In genomic region chr20:34420975-34421374, GRCh38 we compare ENCODE assay signal across 16 cellular contexts. TPM values are rescaled to one million over a fixed set of nuclear protein-coding genes. Genes with fewer than 3 reads are reported as not detected.
DNase-seq lines count a peak whose midpoint lies in the region; ATAC-seq and TF ChIP-seq lines count a peak whose summit lies in the region.
"Had no signal": no experiment of that assay in that cellular context is flagged by ENCODE, and none has a peak within 500 bp of the region (broad histone marks: within the 10 kb centered on the region; RNA-seq: fewer than 3 reads in every experiment).

No MANE protein-coding gene starts in this region.

- no peaks in the 10 kb centered on the region for H3K9me3 Mint-ChIP-seq in endodermal cell
- no peaks in the 10 kb centered on the region for H3K9me3 Mint-ChIP-seq in nephron progenitor cell
- no peaks in the 10 kb centered on the region for H3K9me3 Mint-ChIP-seq in activated CD8-positive, alpha-beta memory T cell treated with anti-CD3 and anti-CD28 coated beads, Interleukin-2, amount 10 ng/mL, durations not matched to agents 7 days and 5 days (ENCODE audit: low read depth)
- H3K9me3 Mint-ChIP-seq: CD8-positive, alpha-beta T cell had no signal

- no peak overlapping the region for H3K4me3 Mint-ChIP-seq in endodermal cell
- no peak overlapping the region for H3K4me3 Mint-ChIP-seq in nephron progenitor cell
- H3K4me3 Mint-ChIP-seq in activated CD8-positive, alpha-beta memory T cell treated with anti-CD3 and anti-CD28 coated beads, Interleukin-2, amount 10 ng/mL, durations not matched to agents 7 days and 5 days, result no peak overlapping the region
- H3K4me3 Mint-ChIP-seq: CD8-positive, alpha-beta T cell had no signal

- no peak for DNase-seq in AG04450 (ENCODE audit: low read depth, low spot score)
- DNase-seq in endodermal cell, result no peak
- DNase-seq in nephron progenitor cell, result no peak
- no peak for DNase-seq in NCI-H345 treated with DMSO at 0.1 percent for 48 hours (lab: John Stamatoyannopoulos, UW; ENCODE audit: unreplicated experiment)
- DNase-seq in activated CD8-positive, alpha-beta memory T cell treated with anti-CD3 and anti-CD28 coated beads, Interleukin-2, amount 10 ng/mL, durations not matched to agents 7 days and 5 days, result no peak
- DNase-seq: CD8-positive, alpha-beta T cell; DMS53; MV-4-11; NCI-H1694 treated with DMSO at 0.1 percent for 48 hours; NCI-H524; SHP77 had no signal

- peak overlapping the region; percentile 80 for H3K27ac Mint-ChIP-seq in endodermal cell
- peak overlapping the region; percentile 84 for H3K27ac Mint-ChIP-seq in nephron progenitor cell
- H3K27ac Mint-ChIP-seq in activated CD8-positive, alpha-beta memory T cell treated with anti-CD3 and anti-CD28 coated beads, Interleukin-2, amount 10 ng/mL, durations not matched to agents 7 days and 5 days, result no peak overlapping the region
- H3K27ac Mint-ChIP-seq: CD8-positive, alpha-beta T cell had no signal

- no peak for TF ChIP-seq CTCF in AG04450 (IDR thresholded peaks at IDR 0.05; ENCODE audit: low read depth, low read length)
- TF ChIP-seq CTCF in VCaP (conservative IDR thresholded peaks at IDR 0.05), result no peak
- no peak for TF ChIP-seq CTCF in endodermal cell (conservative IDR thresholded peaks at IDR 0.05)
- TF ChIP-seq CTCF in nephron progenitor cell (IDR thresholded peaks at IDR 0.05), result no peak

- CTCF ChIA-PET in AG04450 (lab: Charles Lee), result interaction anchor here (2.7 kb wide), 1 partner anchor 108 kb away, joined by 18 read pairs; no protein-coding TSS in a partner anchor
- CTCF ChIA-PET in activated CD8-positive, alpha-beta memory T cell treated with anti-CD3 and anti-CD28 coated beads, Interleukin-2, amount 10 ng/mL, durations not matched to agents 7 days and 5 days (lab: Charles Lee), result interaction anchor here (1.4 kb wide), 1 partner anchor 108 kb away, joined by 4 read pairs; no protein-coding TSS in a partner anchor

- H3K4me1 ChIP-seq in endodermal cell (ENCODE audit: control insufficient read depth, insufficient read depth, low read length), result peaks cover 2% of the 10 kb centered on the region
- H3K4me1 ChIP-seq: A549 had no signal

- WGBS in endodermal cell (ENCODE audit: insufficient coverage in 1 of 2, insufficient read length in 1 of 2), 2 experiments, result 95 to 98% methylated on average over 4 of the region's 4 CpGs

- H3K36me3 Mint-ChIP-seq in endodermal cell (ENCODE audit: low read depth) (peaks cover 76% of the 10 kb centered on the region), nephron progenitor cell (ENCODE audit: low read depth) (peaks cover 88% of the 10 kb centered on the region)
- H3K36me3 Mint-ChIP-seq in activated CD8-positive, alpha-beta memory T cell treated with anti-CD3 and anti-CD28 coated beads, Interleukin-2, amount 10 ng/mL, durations not matched to agents 7 days and 5 days, result peaks cover 32% of the 10 kb centered on the region

- H3K9me3 ChIP-seq in AG04450 (ENCODE audit: control insufficient read depth, insufficient read depth, low read length) (no peaks in the 10 kb centered on the region), endodermal cell (ENCODE audit: control insufficient read depth, low read length) (no peaks in the 10 kb centered on the region)
- H3K9me3 ChIP-seq: A549; BLaER1 treated with 17β-estradiol and CSF1 and Interleukin-3, amounts not matched to agents 10 nM and 100 nM had no signal

- no peaks in the 10 kb centered on the region for H3K27me3 ChIP-seq in AG04450 (ENCODE audit: control insufficient read depth, insufficient read depth, low read length)
- no peaks in the 10 kb centered on the region for H3K27me3 ChIP-seq in endodermal cell (ENCODE audit: control insufficient read depth, insufficient read depth, low read length, poor library complexity, severe bottlenecking)
- H3K27me3 ChIP-seq: BLaER1 treated with 17β-estradiol and CSF1 and Interleukin-3, amounts not matched to agents 10 nM and 100 nM had no signal

- H3K27ac ChIP-seq in AG04450 (ENCODE audit: low read depth, low read length) (peak overlapping the region; percentile 13), VCaP (peak overlapping the region; percentile 57), endodermal cell (ENCODE audit: low read depth, low read length) (no peak overlapping the region)
- H3K27ac ChIP-seq: A549; BLaER1 treated with 17β-estradiol and CSF1 and Interleukin-3, amounts not matched to agents 10 nM and 100 nM; KMS-11 had no signal

- no peak for ATAC-seq in GM18868 (IDR thresholded peaks at IDR 0.05; ENCODE audit: unreplicated experiment)
- ATAC-seq in activated CD8-positive, alpha-beta memory T cell treated with anti-CD3 and anti-CD28 coated beads, Interleukin-2, amount 10 ng/mL, durations not matched to agents 7 days and 5 days, result no peak
- ATAC-seq: A549; CD8-positive, alpha-beta T cell had no signal

- no peak overlapping the region for H3K4me3 ChIP-seq in AG04450 (ENCODE audit: low read depth, low read length)
- no peak overlapping the region for H3K4me3 ChIP-seq in endodermal cell (ENCODE audit: low read length)
- H3K4me3 ChIP-seq: A549; BLaER1 treated with 17β-estradiol and CSF1 and Interleukin-3, amounts not matched to agents 10 nM and 100 nM had no signal

- POLR2A ChIA-PET in AG04450 (lab: Yijun Ruan, JAX), result no interaction called here

- peaks cover 78% of the 10 kb centered on the region for H3K36me3 ChIP-seq in endodermal cell (ENCODE audit: control insufficient read depth, insufficient read depth, low read length)

- H3K9ac ChIP-seq in endodermal cell (ENCODE audit: extremely low read depth, low read length, poor library complexity, severe bottlenecking), result no peak overlapping the region
- H3K9ac ChIP-seq: BLaER1 treated with 17β-estradiol and CSF1 and Interleukin-3, amounts not matched to agents 10 nM and 100 nM; KMS-11 had no signal

- H3K4me1 Mint-ChIP-seq in endodermal cell, result peaks cover 21% of the 10 kb centered on the region
- no peaks in the 10 kb centered on the region for H3K4me1 Mint-ChIP-seq in nephron progenitor cell
- H3K4me1 Mint-ChIP-seq in activated CD8-positive, alpha-beta memory T cell treated with anti-CD3 and anti-CD28 coated beads, Interleukin-2, amount 10 ng/mL, durations not matched to agents 7 days and 5 days, result peaks cover 10% of the 10 kb centered on the region

- no peaks in the 10 kb centered on the region for H3K27me3 Mint-ChIP-seq in endodermal cell (ENCODE audit: insufficient read depth)
- H3K27me3 Mint-ChIP-seq in nephron progenitor cell (ENCODE audit: low read depth, poor library complexity), result peaks cover 2% of the 10 kb centered on the region
- H3K27me3 Mint-ChIP-seq in activated CD8-positive, alpha-beta memory T cell treated with anti-CD3 and anti-CD28 coated beads, Interleukin-2, amount 10 ng/mL, durations not matched to agents 7 days and 5 days, result no peaks in the 10 kb centered on the region

RNA-seq across cellular contexts. Expression of gene ITCH, which starts 57.9 kb away (rescaled TPM):
- polyA plus RNA-seq in AG04450 (2011; rRNA removed), result 20.3 and 23.2 TPM in 2 replicates
- polyA minus RNA-seq in AG04450 (2011; rRNA and poly(A)+ RNA removed), result 38.9 and 46.0 TPM in 2 replicates
- 10 to 100 TPM; 65.1 to 84.4 TPM for total RNA-seq in endodermal cell
- polyA plus RNA-seq in endodermal cell (2013, experiment 1 of 2), result 39.3 TPM
- polyA plus RNA-seq in endodermal cell (2013, experiment 2 of 2), result 37.1 TPM
- total RNA-seq in activated CD8-positive, alpha-beta memory T cell treated with anti-CD3 and anti-CD28 coated beads, Interleukin-2, amount 10 ng/mL, durations not matched to agents 7 days and 5 days, result 10 to 100 TPM; 51.6 to 57.9 TPM
